Comparison of ENCODE assay signal across 18 cellular contexts in genomic region chr18:1805526-1805925, GRCh38.
"Had no signal": no experiment of that assay in that cellular context is flagged by ENCODE, and none has a peak within 500 bp of the region (broad histone marks: within the 10 kb centered on the region; RNA-seq: fewer than 3 reads in every experiment).

No MANE protein-coding gene starts in this region.

- H3K4me3 ChIP-seq: PC-9 had no signal

- ATAC-seq: activated CD4-positive, CD25-positive, alpha-beta regulatory T cell treated with anti-CD3 and anti-CD28 coated beads, Interleukin-2, amount 50 U/mL, for 24 hours; activated CD8-positive, alpha-beta T cell treated with anti-CD3 and anti-CD28 coated beads, Interleukin-2, amount 10 ng/mL, durations not matched to agents 7 days and 5 days had no signal

- DNase-seq: activated CD4-positive, alpha-beta T cell treated with anti-CD3 and anti-CD28 coated beads for 4 hours; activated CD4-positive, alpha-beta T cell treated with anti-CD3 and anti-CD28 coated beads, Interleukin-2, amount 50 U/mL, for 4 hours; activated CD8-positive, alpha-beta memory T cell treated with anti-CD3 and anti-CD28 coated beads, Interleukin-2, amount 50 U/mL, for 48 hours; activated CD8-positive, alpha-beta T cell treated with anti-CD3 and anti-CD28 coated beads, Interleukin-2, amount 10 ng/mL, durations not matched to agents 7 days and 5 days; activated naive CD4-positive, alpha-beta T cell treated with anti-CD3 and anti-CD28 coated beads, Interleukin-2, amount 50 U/mL, for 16 hours; activated naive CD8-positive, alpha-beta T cell treated with anti-CD3 and anti-CD28 coated beads, Interleukin-2, amount 10 ng/mL, durations not matched to agents 7 days and 5 days; activated T-cell treated with anti-CD3 and anti-CD28 coated beads, Interleukin-2, amount 50 U/mL, for 1 hour; aorta; Karpas-422; NCI-H1105 treated with DMSO at 0.1 percent for 48 hours; NCI-H1436 treated with DMSO at 0.1 percent for 48 hours; NCI-H187; NCI-H2081 treated with DMSO at 0.1 percent for 48 hours; NCI-H446; NCI-H524; PC-9; SHP77 treated with DMSO at 0.1 percent for 48 hours had no signal

- H3K27ac ChIP-seq: PC-9 had no signal
